Comparison of ENCODE assay signal across 18 cellular contexts in the genomic region with DNA sequence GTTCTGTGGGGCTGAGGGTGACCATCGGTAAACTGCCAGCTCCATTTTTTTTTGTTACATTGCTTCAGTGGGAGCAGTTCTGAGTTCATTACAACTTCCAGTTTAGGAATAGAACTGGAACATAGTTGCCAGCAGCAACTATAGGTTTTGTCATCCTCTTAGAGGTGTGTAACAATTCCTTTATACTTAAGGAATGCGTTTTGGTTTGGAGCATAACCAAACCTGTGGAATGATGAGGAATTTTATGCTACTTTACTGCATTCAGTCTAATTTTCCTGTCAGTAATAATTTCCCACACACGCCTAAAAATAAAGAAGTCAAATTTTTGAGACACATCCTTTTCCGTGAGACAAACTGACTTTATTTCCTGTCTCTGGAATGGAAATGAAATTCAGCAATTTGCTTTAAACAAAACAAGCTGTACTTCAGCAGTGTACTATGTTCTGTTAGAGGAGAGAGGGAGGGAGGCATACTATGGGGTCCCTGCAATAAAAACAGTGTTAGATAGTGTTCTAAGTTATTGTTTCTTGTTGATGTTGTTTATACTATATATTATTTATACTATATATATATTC. TPM values are rescaled to one million over a fixed set of nuclear protein-coding genes. Genes with fewer than 3 reads are reported as not detected.
DNase-seq lines count a peak whose midpoint lies in the region; ATAC-seq and TF ChIP-seq lines count a peak whose summit lies in the region.
"Had no signal": no experiment of that assay in that cellular context is flagged by ENCODE, and none has a peak within 500 bp of the region (broad histone marks: within the 10 kb centered on the region; RNA-seq: fewer than 3 reads in every experiment).

No MANE protein-coding gene starts in this region.

- H2AFZ ChIP-seq in GM23248, result peak overlapping the region; percentile 9; the same call in 1 of the 2 replicates

- H3K27me3 ChIP-seq in GM23248 (replicated peaks; ENCODE audit: insufficient read depth), result no peaks in the 10 kb centered on the region
- H3K27me3 ChIP-seq: Peyer's patch had no signal

- no peaks in the 10 kb centered on the region for H3K9me3 ChIP-seq in GM23248 (ENCODE audit: low read depth)
- H3K9me3 ChIP-seq: Caco-2, Peyer's patch had no signal

- H3K9me2 ChIP-seq in GM23248 (ENCODE audit: insufficient read depth), result no peaks in the 10 kb centered on the region

- H3K27ac ChIP-seq in GM23248, result peak overlapping the region; percentile 21; the same call in 1 of the 2 replicates
- H3K27ac ChIP-seq: Peyer's patch had no signal

- peak overlapping the region; percentile 41 for H3K4me2 ChIP-seq in GM23248 (ENCODE audit: unreplicated experiment)

- no peak overlapping the region for H3K9ac ChIP-seq in GM23248

- no peaks in the 10 kb centered on the region for H3K79me2 ChIP-seq in GM23248 (ENCODE audit: insufficient read depth)

- H3K4me1 ChIP-seq in GM23248 (ENCODE audit: insufficient read depth), result peaks cover 24% of the 10 kb centered on the region
- H3K4me1 ChIP-seq: Caco-2, Peyer's patch had no signal

- H3F3A ChIP-seq in GM23248 (ENCODE audit: insufficient read depth), result peaks cover 34% of the 10 kb centered on the region

- ATAC-seq in GM19467 (IDR thresholded peaks at IDR 0.05; ENCODE audit: unreplicated experiment) (no peak), GM21526 (IDR thresholded peaks at IDR 0.05; ENCODE audit: low FRiP score, unreplicated experiment) (no peak)

- peaks cover 9% of the 10 kb centered on the region for H3K36me3 ChIP-seq in GM23248 (ENCODE audit: low read depth)

- no peaks in the 10 kb centered on the region for H4K20me1 ChIP-seq in GM23248 (ENCODE audit: insufficient read depth)

- WGBS in GM23248 (ENCODE audit: low coverage in 1 of 2, low lambda C conversion rate in 2 of 2, missing lambda C conversion rate in 2 of 2), 2 experiments, result 19 to 24% methylated on average over 4 of the region's 4 CpGs

- in situ Hi-C loops in GM23248 (cut with MboI), result no loop called here

- TF ChIP-seq CTCF in AG10803 (conservative IDR thresholded peaks at IDR 0.05; ENCODE audit: low read length), result no peak

- DNase-seq in AG10803 (ENCODE audit: low read depth) (peak; percentile 63), GM23248 (peak; percentile 52), astrocyte of the hippocampus (ENCODE audit: low read depth, low spot score) (peak; percentile 46), lung microvascular endothelial cell (ENCODE audit: low read depth in 2 of 2) (peak; percentile 17 to 71), NOMO-1 treated with DMSO at 0.1 percent for 48 hours (lab: John Stamatoyannopoulos, UW; ENCODE audit: unreplicated experiment) (no peak), SW 1271 (lab: John Stamatoyannopoulos, UW) (no peak)
- DNase-seq: Caco-2; CD4-positive, CD25-positive, alpha-beta regulatory T cell; DMS153; H9; NCI-H1436 treated with DMSO at 0.1 percent for 48 hours; NCI-H2081; NCI-H510A treated with DMSO at 0.1 percent for 48 hours; NCI-H82; Peyer's patch; Right ventricle myocardium superior had no signal

- H3K4me3 ChIP-seq in AG10803 (ENCODE audit: low read length) (no peak overlapping the region), GM23248 (no peak overlapping the region)
- H3K4me3 ChIP-seq: Peyer's patch had no signal

RNA-seq across cellular contexts. Expression of gene AMPD1, which starts 4.8 kb away (rescaled TPM):
- total RNA-seq in GM23248 (2014; rRNA removed; shearing (Covaris generic)), result not detected in 2 replicates
- polyA plus RNA-seq in GM23248 (2016; fragmentation: Nextera tagmentation; extraction: Ambion mirVana), result not detected in 2 replicates
- not detected in 2 replicates for total RNA-seq in lung microvascular endothelial cell
- total RNA-seq: Caco-2, H9, Right ventricle myocardium superior had no signal
- polyA plus RNA-seq: CD4-positive, CD25-positive, alpha-beta regulatory T cell had no signal

RNA-seq across cellular contexts. Expression of gene NRAS, which starts 16.5 kb away (rescaled TPM):
- total RNA-seq in GM23248 (2014; rRNA removed; shearing (Covaris generic)), result 65.0 and 70.7 TPM in 2 replicates
- 36.8 and 38.7 TPM in 2 replicates for polyA plus RNA-seq in GM23248 (2016; fragmentation: Nextera tagmentation; extraction: Ambion mirVana)
- total RNA-seq in lung microvascular endothelial cell, result 58.6 and 58.9 TPM in 2 replicates

RNA-seq across cellular contexts. Expression of gene DENND2C, which starts 30.3 kb away (rescaled TPM):
- total RNA-seq in GM23248 (2014; rRNA removed; shearing (Covaris generic)), result 5.9 and 6.8 TPM in 2 replicates
- polyA plus RNA-seq in GM23248 (2016; fragmentation: Nextera tagmentation; extraction: Ambion mirVana), result 2.8 and 3.3 TPM in 2 replicates
- total RNA-seq in lung microvascular endothelial cell, result 2.6 and 3.2 TPM in 2 replicates

RNA-seq across cellular contexts. Expression of gene CSDE1, which starts 57.7 kb away (rescaled TPM):
- 621 and 808 TPM in 2 replicates for total RNA-seq in GM23248 (2014; rRNA removed; shearing (Covaris generic))
- polyA plus RNA-seq in GM23248 (2016; fragmentation: Nextera tagmentation; extraction: Ambion mirVana), result 274 and 297 TPM in 2 replicates
- total RNA-seq in lung microvascular endothelial cell, result 1,041 and 1,080 TPM in 2 replicates

Comparison
In these comparisons a context has a peak if more than half of its experiments do, and no peak if none do; other contexts are left out.
1. DNase-seq: peak in AG10803 (single experiment), GM23248 (single experiment), astrocyte of the hippocampus (single experiment) and lung microvascular endothelial cell (2 of 2); none in NOMO-1 treated with DMSO at 0.1 percent for 48 hours (single experiment) and SW 1271 (0 of 2).